ENCODE assay signal across 2 cellular contexts in genomic region chr10:58347967-58348366, GRCh38.
TF ChIP-seq lines count a peak whose summit lies in the region.

No MANE protein-coding gene starts in this region.

TF ChIP-seq in A549, 52 proteins besides CTCF, POLR2A, EP300 and RAD21 (continued from another document):
- peak; percentile 87 for TF ChIP-seq MAFK (IDR thresholded peaks at IDR 0.05; ENCODE audit: partially characterized antibody)

TF ChIP-seq in WTC11, 78 proteins besides CTCF, POLR2A, EP300 and RAD21 (continued from another document):
- TF ChIP-seq ATF6 (CRISPR knock-in tag; IDR thresholded peaks at IDR 0.05) (no peak), TEAD4 (CRISPR knock-in tag; IDR thresholded peaks at IDR 0.05) (no peak), HMGA2 (CRISPR knock-in tag; IDR thresholded peaks at IDR 0.05) (no peak), JUN (CRISPR knock-in tag; IDR thresholded peaks at IDR 0.05) (no peak), CREM (CRISPR knock-in tag; IDR thresholded peaks at IDR 0.05) (no peak)
- TF ChIP-seq, protein P1, sequence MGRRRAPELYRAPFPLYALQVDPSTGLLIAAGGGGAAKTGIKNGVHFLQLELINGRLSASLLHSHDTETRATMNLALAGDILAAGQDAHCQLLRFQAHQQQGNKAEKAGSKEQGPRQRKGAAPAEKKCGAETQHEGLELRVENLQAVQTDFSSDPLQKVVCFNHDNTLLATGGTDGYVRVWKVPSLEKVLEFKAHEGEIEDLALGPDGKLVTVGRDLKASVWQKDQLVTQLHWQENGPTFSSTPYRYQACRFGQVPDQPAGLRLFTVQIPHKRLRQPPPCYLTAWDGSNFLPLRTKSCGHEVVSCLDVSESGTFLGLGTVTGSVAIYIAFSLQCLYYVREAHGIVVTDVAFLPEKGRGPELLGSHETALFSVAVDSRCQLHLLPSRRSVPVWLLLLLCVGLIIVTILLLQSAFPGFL (CRISPR knock-in tag; IDR thresholded peaks at IDR 0.05; ENCODE audit: borderline replicate concordance), result no peak
